Comparison of ENCODE assay signal across 10 cellular contexts in the genomic region with DNA sequence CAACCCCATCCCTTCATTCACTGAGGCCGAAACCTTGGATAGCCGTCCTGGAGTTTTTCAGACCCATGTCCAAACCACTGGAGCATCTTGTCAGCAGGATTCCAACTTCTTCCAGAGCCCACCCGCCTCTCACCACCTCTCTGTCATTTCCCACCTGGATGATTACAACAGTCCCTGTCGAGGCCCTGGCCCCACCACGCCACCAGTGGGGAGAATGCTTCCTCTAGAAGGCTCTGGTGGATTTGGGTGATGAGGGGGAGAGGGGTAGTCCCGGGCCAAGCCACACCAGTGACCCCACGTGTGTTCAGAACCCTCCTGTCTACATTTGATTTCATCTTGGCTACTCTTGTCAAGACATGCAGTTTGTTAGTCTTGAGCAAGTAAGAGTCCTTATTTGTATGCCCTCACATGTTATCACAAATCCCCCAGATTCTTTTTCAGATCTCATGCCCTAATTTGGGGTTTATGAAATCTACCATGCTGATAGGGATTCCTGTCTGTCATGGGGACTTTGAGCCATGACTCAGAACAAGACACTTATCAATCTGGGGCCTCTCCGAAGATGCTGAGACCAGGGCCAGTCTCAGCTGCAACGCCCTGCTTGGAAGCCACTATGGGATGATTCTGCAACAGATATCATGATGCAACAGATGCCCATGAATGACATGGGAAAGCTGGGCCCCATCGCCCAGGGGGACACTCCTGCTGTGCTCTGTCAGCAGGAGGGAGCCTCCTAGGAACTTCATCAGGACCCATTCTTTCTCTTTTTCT.
A peak's percentile ranks its signal among the peaks of the same experiment; 100 is the strongest.
DNase-seq lines count a peak whose midpoint lies in the region; ATAC-seq and TF ChIP-seq lines count a peak whose summit lies in the region.
"Had no signal": no experiment of that assay in that cellular context is flagged by ENCODE, and none has a peak within 500 bp of the region (broad histone marks: within the 10 kb centered on the region; RNA-seq: fewer than 3 reads in every experiment).

No MANE protein-coding gene starts in this region.

- H3K9me3 ChIP-seq in CD8-positive, alpha-beta T cell (ENCODE audit: low read length) = no peaks in the 10 kb centered on the region

- no peak overlapping the region for H3K27ac ChIP-seq in CD8-positive, alpha-beta T cell (ENCODE audit: low read depth, low read length)

- peaks cover 15% of the 10 kb centered on the region for H3K4me1 ChIP-seq in CD8-positive, alpha-beta T cell (ENCODE audit: insufficient read depth, low read length)

- H3K4me3 Mint-ChIP-seq in stimulated activated memory B cell treated with anti-CD40 and anti-IgM and Interleukin-4, amounts not matched to agents 10 μg/mL and 1 μg/mL and 100 μg/mL, for 72 hours = no peak overlapping the region
- no peak overlapping the region for H3K4me3 Mint-ChIP-seq in CD8-positive, alpha-beta T cell

- no peaks in the 10 kb centered on the region for H3K27me3 ChIP-seq in CD8-positive, alpha-beta T cell (ENCODE audit: insufficient read depth, low read length)

- CTCF ChIA-PET in CD8-positive, alpha-beta T cell (lab: Charles Lee) = no interaction called here

- peak; percentile 54 for ATAC-seq in GM18867 (IDR thresholded peaks at IDR 0.05; ENCODE audit: unreplicated experiment)
- ATAC-seq in stimulated activated memory B cell treated with anti-CD40 and anti-IgM and Interleukin-4, amounts not matched to agents 10 μg/mL and 1 μg/mL and 100 μg/mL, for 72 hours = peak; percentile 28
- ATAC-seq in GM21825 (IDR thresholded peaks at IDR 0.05; ENCODE audit: unreplicated experiment) = no peak
- ATAC-seq in CD8-positive, alpha-beta T cell = no peak

- DNase-seq in NB4 (ENCODE audit: low read depth) = peak; percentile 80
- peak; percentile 82 to 92 for DNase-seq in erythroblast (lab: John Stamatoyannopoulos, UW)
- DNase-seq in CD8-positive, alpha-beta T cell = no peak
- no peak for DNase-seq in NCI-H510A treated with DMSO at 0.1 percent for 48 hours (lab: John Stamatoyannopoulos, UW)
- DNase-seq: KG1, NCI-H345, small intestine had no signal

- H3K27me3 Mint-ChIP-seq in stimulated activated memory B cell treated with anti-CD40 and anti-IgM and Interleukin-4, amounts not matched to agents 10 μg/mL and 1 μg/mL and 100 μg/mL, for 72 hours = no peaks in the 10 kb centered on the region
- no peaks in the 10 kb centered on the region for H3K27me3 Mint-ChIP-seq in CD8-positive, alpha-beta T cell (ENCODE audit: low read depth)

- H3K4me3 ChIP-seq in NB4 (ENCODE audit: low read depth, low read length) = no peak overlapping the region
- no peak overlapping the region for H3K4me3 ChIP-seq in CD8-positive, alpha-beta T cell (ENCODE audit: low read depth, low read length)

- no peak for TF ChIP-seq CTCF in NB4 (IDR thresholded peaks at IDR 0.05; ENCODE audit: low read depth, low read length)
- no peak for TF ChIP-seq CTCF in CD8-positive, alpha-beta T cell (IDR thresholded peaks at IDR 0.05)

- intact Hi-C loops in CD8-positive, alpha-beta T cell (cut with DNase I, micrococcal nuclease) = no loop called here

- POLR2A ChIA-PET in CD8-positive, alpha-beta T cell (lab: Charles Lee) = no interaction called here

- H3K36me3 ChIP-seq in CD8-positive, alpha-beta T cell (ENCODE audit: insufficient read depth, low read length) = no peaks in the 10 kb centered on the region

- TF ChIP-seq POLR2A in NB4 (IDR thresholded peaks at IDR 0.05; ENCODE audit: extremely low read depth, insufficient read length) = no peak
- TF ChIP-seq POLR2A in erythroblast (IDR thresholded peaks at IDR 0.05; ENCODE audit: low read length) = no peak

- no peaks in the 10 kb centered on the region for H3K4me1 Mint-ChIP-seq in stimulated activated memory B cell treated with anti-CD40 and anti-IgM and Interleukin-4, amounts not matched to agents 10 μg/mL and 1 μg/mL and 100 μg/mL, for 72 hours
- peaks cover 10% of the 10 kb centered on the region for H3K4me1 Mint-ChIP-seq in CD8-positive, alpha-beta T cell (ENCODE audit: low read depth)

- no peak overlapping the region for H3K27ac Mint-ChIP-seq in stimulated activated memory B cell treated with anti-CD40 and anti-IgM and Interleukin-4, amounts not matched to agents 10 μg/mL and 1 μg/mL and 100 μg/mL, for 72 hours
- H3K27ac Mint-ChIP-seq in CD8-positive, alpha-beta T cell = no peak overlapping the region

- H3K36me3 Mint-ChIP-seq in stimulated activated memory B cell treated with anti-CD40 and anti-IgM and Interleukin-4, amounts not matched to agents 10 μg/mL and 1 μg/mL and 100 μg/mL, for 72 hours = no peaks in the 10 kb centered on the region
- H3K36me3 Mint-ChIP-seq in CD8-positive, alpha-beta T cell = no peaks in the 10 kb centered on the region

- no peaks in the 10 kb centered on the region for H3K9me3 Mint-ChIP-seq in stimulated activated memory B cell treated with anti-CD40 and anti-IgM and Interleukin-4, amounts not matched to agents 10 μg/mL and 1 μg/mL and 100 μg/mL, for 72 hours
- no peaks in the 10 kb centered on the region for H3K9me3 Mint-ChIP-seq in CD8-positive, alpha-beta T cell

Comparison
In these comparisons a context has a peak if more than half of its experiments do, and no peak if none do; other contexts are left out.
1. ATAC-seq: peak in GM18867 (single experiment) and stimulated activated memory B cell treated with anti-CD40 and anti-IgM and Interleukin-4, amounts not matched to agents 10 μg/mL and 1 μg/mL and 100 μg/mL, for 72 hours (single experiment); none in GM21825 (single experiment) and CD8-positive, alpha-beta T cell (single experiment).
2. DNase-seq: peak in NB4 (single experiment) and erythroblast (2 of 2); none in CD8-positive, alpha-beta T cell (0 of 7) and NCI-H510A treated with DMSO at 0.1 percent for 48 hours (single experiment).